ENCODE assay signal across 23 cellular contexts in the genomic region with DNA sequence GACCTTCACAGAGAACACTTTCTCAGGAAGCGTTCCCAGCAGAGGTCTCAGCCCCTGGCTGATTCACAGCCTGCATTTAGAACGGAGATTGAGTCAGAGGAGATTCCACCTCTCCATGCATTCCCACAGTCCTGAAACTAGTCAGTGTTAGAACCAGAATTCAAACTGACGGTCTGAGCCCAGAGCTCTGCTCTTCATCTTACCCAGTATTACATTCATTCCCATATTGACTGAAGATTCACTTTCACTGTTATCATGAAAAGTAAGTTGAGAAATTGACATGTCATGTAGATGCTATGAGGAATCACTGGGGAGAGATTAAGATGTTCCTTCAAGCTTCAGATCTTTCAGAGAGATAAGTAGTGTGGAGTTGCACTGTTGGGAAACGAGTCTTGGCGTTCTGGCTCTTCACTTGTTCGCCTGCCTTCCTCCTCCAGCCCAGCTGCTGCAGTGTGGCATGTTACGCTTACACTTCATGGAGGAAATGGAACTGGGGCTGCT. TPM values are rescaled to one million over a fixed set of nuclear protein-coding genes. Genes with fewer than 3 reads are reported as not detected.
DNase-seq lines count a peak whose midpoint lies in the region; ATAC-seq and TF ChIP-seq lines count a peak whose summit lies in the region.
"Had no signal": no experiment of that assay in that cellular context is flagged by ENCODE, and none has a peak within 500 bp of the region (broad histone marks: within the 10 kb centered on the region; RNA-seq: fewer than 3 reads in every experiment).

No MANE protein-coding gene starts in this region.

- no peaks in the 10 kb centered on the region for H3K9me3 ChIP-seq in vagina
- H3K9me3 ChIP-seq: A549, thyroid gland had no signal

- TF ChIP-seq CTCF in brain microvascular endothelial cell (IDR thresholded peaks at IDR 0.05; ENCODE audit: low read depth, low read length, missing control alignments) (no peak), osteocyte (IDR thresholded peaks at IDR 0.05) (no peak), vagina (IDR thresholded peaks at IDR 0.05) (no peak)

- H3K4me1 ChIP-seq in ACC112 (ENCODE audit: control insufficient read depth, insufficient read depth, low read length, unreplicated experiment) (peaks cover 6% of the 10 kb centered on the region), vagina (no peaks in the 10 kb centered on the region)
- H3K4me1 ChIP-seq: A549, thyroid gland had no signal

- ATAC-seq in GM19452 (IDR thresholded peaks at IDR 0.05; ENCODE audit: unreplicated experiment) (no peak), HG02981 (IDR thresholded peaks at IDR 0.05; ENCODE audit: unreplicated experiment) (no peak)
- ATAC-seq: A549; effector memory CD8-positive, alpha-beta T cell; K562; WTC11 had no signal

- no peaks in the 10 kb centered on the region for H3K27me3 ChIP-seq in ACC112 (ENCODE audit: insufficient read depth, low read length)
- no peaks in the 10 kb centered on the region for H3K27me3 ChIP-seq in brain microvascular endothelial cell (replicated peaks)
- no peaks in the 10 kb centered on the region for H3K27me3 ChIP-seq in vagina
- H3K27me3 ChIP-seq: thyroid gland had no signal

- H3K27me3 Mint-ChIP-seq in osteocyte (ENCODE audit: unreplicated experiment), result peaks cover 6% of the 10 kb centered on the region
- H3K27me3 Mint-ChIP-seq: activated naive CD8-positive, alpha-beta T cell treated with anti-CD3 and anti-CD28 coated beads for 36 hours had no signal

- H2AFZ ChIP-seq in ACC112 (ENCODE audit: low read length, unreplicated experiment), result peak overlapping the region; percentile 7

- intact Hi-C loops in vagina (cut with DNase I), result no loop called here

- no peaks in the 10 kb centered on the region for H3K79me2 ChIP-seq in ACC112 (ENCODE audit: control insufficient read depth, insufficient read depth, low read length, unreplicated experiment)

- no peak overlapping the region for H3K27ac Mint-ChIP-seq in osteocyte (ENCODE audit: unreplicated experiment)
- H3K27ac Mint-ChIP-seq: activated naive CD8-positive, alpha-beta T cell treated with anti-CD3 and anti-CD28 coated beads for 36 hours; activated T-helper 1 cell treated with anti-CD3 and anti-CD28 coated beads, Interleukin-12 subunit alpha, Interleukin-12 subunit beta, Interleukin-2, Interleukin-4 antibody, amounts not matched to agents 30 ng/mL and 10 ng/mL and 1 ng/mL, durations not matched to agents 14 hours and 24 hours and 36 hours; CD8-positive, alpha-beta memory T cell; T-helper 1 cell treated with Interleukin-12 subunit alpha and Interleukin-12 subunit beta and Interleukin-4 antibody, amounts not matched to agents 30 μg/mL and 1 μg/mL, for 36 hours; WTC11 had no signal

- H3K36me3 ChIP-seq in ACC112 (ENCODE audit: insufficient read depth, low read length) (no peaks in the 10 kb centered on the region), brain microvascular endothelial cell (replicated peaks) (no peaks in the 10 kb centered on the region), vagina (no peaks in the 10 kb centered on the region)
- H3K36me3 ChIP-seq: thyroid gland had no signal

- H3K27ac ChIP-seq in ACC112 (ENCODE audit: low read depth, low read length) (peak overlapping the region; percentile 45; the same call in 1 of the 2 replicates), brain microvascular endothelial cell (peak overlapping the region; percentile 74), vagina (no peak overlapping the region)
- H3K27ac ChIP-seq: A549, thyroid gland had no signal

- in situ Hi-C loops in brain microvascular endothelial cell (cut with HindIII; ENCODE audit: low pct_ligation_motif_present, low sequenced_read_pairs), result no loop called here

- no peaks in the 10 kb centered on the region for H3K9me3 Mint-ChIP-seq in osteocyte (ENCODE audit: unreplicated experiment)

- TF ChIP-seq POLR2A in vagina (IDR thresholded peaks at IDR 0.05), result no peak

- no peak overlapping the region for H3K4me3 Mint-ChIP-seq in osteocyte (ENCODE audit: unreplicated experiment)
- H3K4me3 Mint-ChIP-seq: activated naive CD8-positive, alpha-beta T cell treated with anti-CD3 and anti-CD28 coated beads for 36 hours; activated T-helper 1 cell treated with anti-CD3 and anti-CD28 coated beads, Interleukin-12 subunit alpha, Interleukin-12 subunit beta, Interleukin-2, Interleukin-4 antibody, amounts not matched to agents 30 ng/mL and 10 ng/mL and 1 ng/mL, durations not matched to agents 14 hours and 24 hours and 36 hours; CD8-positive, alpha-beta memory T cell; effector memory CD8-positive, alpha-beta T cell; T-helper 1 cell treated with Interleukin-12 subunit alpha and Interleukin-12 subunit beta and Interleukin-4 antibody, amounts not matched to agents 30 μg/mL and 1 μg/mL, for 36 hours; WTC11 had no signal

- H3K36me3 Mint-ChIP-seq in osteocyte (ENCODE audit: unreplicated experiment), result no peaks in the 10 kb centered on the region
- H3K36me3 Mint-ChIP-seq: activated naive CD8-positive, alpha-beta T cell treated with anti-CD3 and anti-CD28 coated beads for 36 hours had no signal

- DNase-seq in LHCN-M2 (ENCODE audit: low read depth) (peak; percentile 53), brain microvascular endothelial cell (peak; percentile 88), islet precursor cell (peak; percentile 32), osteocyte (ENCODE audit: extremely low spot score, unreplicated experiment) (no peak), vagina (ENCODE audit: extremely low spot score in 2 of 2) (no peak)
- DNase-seq: activated naive CD8-positive, alpha-beta T cell treated with anti-CD3 and anti-CD28 coated beads for 36 hours; CD8-positive, alpha-beta memory T cell; DMS79 treated with DMSO at 0.1 percent for 48 hours; effector memory CD8-positive, alpha-beta T cell; mesendoderm; NCI-H1092 treated with DMSO at 0.1 percent for 48 hours; NCI-H510A; SHP77; thyroid gland had no signal

- H3K4me3 ChIP-seq in ACC112 (ENCODE audit: low read depth, low read length) (no peak overlapping the region), brain microvascular endothelial cell (ENCODE audit: low read depth, low read length) (no peak overlapping the region), vagina (no peak overlapping the region)
- H3K4me3 ChIP-seq: A549, K562, thyroid gland had no signal

- no peaks in the 10 kb centered on the region for H3K4me1 Mint-ChIP-seq in osteocyte (ENCODE audit: unreplicated experiment)
- H3K4me1 Mint-ChIP-seq: activated naive CD8-positive, alpha-beta T cell treated with anti-CD3 and anti-CD28 coated beads for 36 hours; CD8-positive, alpha-beta memory T cell had no signal

RNA-seq across cellular contexts. Expression of a gene that starts 28.3 kb away (rescaled TPM):
- total RNA-seq in LHCN-M2 (2014; rRNA removed) (not detected in 2 replicates), osteocyte (not detected in 2 replicates), vagina (0.49 TPM)
- not detected for polyA plus RNA-seq in LHCN-M2 (2012)
- total RNA-seq: activated naive CD8-positive, alpha-beta T cell treated with anti-CD3 and anti-CD28 coated beads for 36 hours; activated T-helper 1 cell treated with anti-CD3 and anti-CD28 coated beads, Interleukin-12 subunit alpha, Interleukin-12 subunit beta, Interleukin-2, Interleukin-4 antibody, amounts not matched to agents 30 ng/mL and 10 ng/mL and 1 ng/mL, durations not matched to agents 14 hours and 24 hours and 36 hours; CD8-positive, alpha-beta memory T cell; K562; thyroid gland had no signal
- polyA plus RNA-seq: A549; CD8-positive, alpha-beta memory T cell; K562; neural cell had no signal

RNA-seq across cellular contexts. Expression of a gene that starts 49.8 kb away (rescaled TPM):
- total RNA-seq in LHCN-M2 (2014; rRNA removed) (42.5 and 50.5 TPM in 2 replicates), osteocyte (196 and 218 TPM in 2 replicates), vagina (73.4 TPM)
- 48.0 TPM for polyA plus RNA-seq in LHCN-M2 (2012)

Comparison
In these comparisons a context has a peak if more than half of its experiments do, and no peak if none do; other contexts are left out.
1. DNase-seq: peak in LHCN-M2 (single experiment), brain microvascular endothelial cell (single experiment) and islet precursor cell (single experiment); none in osteocyte (single experiment) and vagina (0 of 2).